ENCODE assay signal across 9 cellular contexts in genomic region chr19:32652893-32653625, GRCh38. TPM values are rescaled to one million over a fixed set of nuclear protein-coding genes. Genes with fewer than 3 reads are reported as not detected.
DNase-seq lines count a peak whose midpoint lies in the region; ATAC-seq, FAIRE-seq and TF ChIP-seq lines count a peak whose summit lies in the region.
"Had no signal": no experiment of that assay in that cellular context is flagged by ENCODE, and none has a peak within 500 bp of the region (broad histone marks: within the 10 kb centered on the region; RNA-seq: fewer than 3 reads in every experiment).

No MANE protein-coding gene starts in this region.

- no peak overlapping the region for H3K4me3 ChIP-seq in retinal pigment epithelial cell (ENCODE audit: low read length)

- intact Hi-C loops in left cardiac atrium (cut with DNase I): no loop called here

- no peak for FAIRE-seq in D721Med (lab: Jason Lieb, UNC)
- FAIRE-seq: urothelium cell line had no signal

- peak; percentile 72 to 80 for ATAC-seq in left cardiac atrium
- no peak for ATAC-seq in esophagus mucosa
- ATAC-seq in HG03520 (IDR thresholded peaks at IDR 0.05; ENCODE audit: unreplicated experiment): no peak

- no peak for TF ChIP-seq CTCF in retinal pigment epithelial cell (conservative IDR thresholded peaks at IDR 0.05; ENCODE audit: low read depth, low read length)
- TF ChIP-seq CTCF in D721Med (IDR thresholded peaks at IDR 0.05; ENCODE audit: insufficient read depth, missing control alignments): no peak

- DNase-seq in HT-29 (ENCODE audit: low spot score) (peak; percentile 70), amygdala (lab: John Stamatoyannopoulos, UW) (peak in 32 of 56 donors; percentile 5 to 70 (median 29)), left cardiac atrium (peak; percentile 89), retinal pigment epithelial cell (ENCODE audit: low read depth) (peak; percentile 53), D721Med (ENCODE audit: insufficient read length, low spot score) (no peak), NCI-H510A (lab: John Stamatoyannopoulos, UW) (no peak)

RNA-seq across cellular contexts. Expression of gene ANKRD27, which starts 21.9 kb away (rescaled TPM):
- total RNA-seq in HT-29 (2014; rRNA removed; shearing (Covaris generic)): 39.4 and 43.1 TPM in 2 replicates
- total RNA-seq in left cardiac atrium (10 to 100 TPM; 23.8 to 26.9 TPM), esophagus mucosa (22.3 TPM)

RNA-seq across cellular contexts. Expression of gene RGS9BP, which starts 22.6 kb away (rescaled TPM):
- total RNA-seq in HT-29 (2014; rRNA removed; shearing (Covaris generic)): 0.70 and 1.0 TPM in 2 replicates
- 10 to 100 TPM in 1 of 2 donors, 1 to 10 TPM in 1; 8.1 to 13.8 TPM for total RNA-seq in left cardiac atrium
- 0.16 TPM for total RNA-seq in esophagus mucosa

RNA-seq across cellular contexts. Expression of gene NUDT19, which starts 38.6 kb away (rescaled TPM):
- 18.4 and 19.9 TPM in 2 replicates for total RNA-seq in HT-29 (2014; rRNA removed; shearing (Covaris generic))
- 10 to 100 TPM; 12.6 to 14.7 TPM for total RNA-seq in left cardiac atrium
- total RNA-seq in esophagus mucosa: 13.4 TPM

Comparison
In these comparisons a context has a peak if more than half of its experiments do, and no peak if none do; other contexts are left out.
1. DNase-seq: peak in HT-29 (single experiment), amygdala (32 of 56), left cardiac atrium (single experiment) and retinal pigment epithelial cell (single experiment); none in D721Med (single experiment) and NCI-H510A (single experiment).
2. ATAC-seq: peak in left cardiac atrium (2 of 2); none in esophagus mucosa (single experiment) and HG03520 (single experiment).